8 cellular contexts compared by ENCODE assay signal in the genomic region with DNA sequence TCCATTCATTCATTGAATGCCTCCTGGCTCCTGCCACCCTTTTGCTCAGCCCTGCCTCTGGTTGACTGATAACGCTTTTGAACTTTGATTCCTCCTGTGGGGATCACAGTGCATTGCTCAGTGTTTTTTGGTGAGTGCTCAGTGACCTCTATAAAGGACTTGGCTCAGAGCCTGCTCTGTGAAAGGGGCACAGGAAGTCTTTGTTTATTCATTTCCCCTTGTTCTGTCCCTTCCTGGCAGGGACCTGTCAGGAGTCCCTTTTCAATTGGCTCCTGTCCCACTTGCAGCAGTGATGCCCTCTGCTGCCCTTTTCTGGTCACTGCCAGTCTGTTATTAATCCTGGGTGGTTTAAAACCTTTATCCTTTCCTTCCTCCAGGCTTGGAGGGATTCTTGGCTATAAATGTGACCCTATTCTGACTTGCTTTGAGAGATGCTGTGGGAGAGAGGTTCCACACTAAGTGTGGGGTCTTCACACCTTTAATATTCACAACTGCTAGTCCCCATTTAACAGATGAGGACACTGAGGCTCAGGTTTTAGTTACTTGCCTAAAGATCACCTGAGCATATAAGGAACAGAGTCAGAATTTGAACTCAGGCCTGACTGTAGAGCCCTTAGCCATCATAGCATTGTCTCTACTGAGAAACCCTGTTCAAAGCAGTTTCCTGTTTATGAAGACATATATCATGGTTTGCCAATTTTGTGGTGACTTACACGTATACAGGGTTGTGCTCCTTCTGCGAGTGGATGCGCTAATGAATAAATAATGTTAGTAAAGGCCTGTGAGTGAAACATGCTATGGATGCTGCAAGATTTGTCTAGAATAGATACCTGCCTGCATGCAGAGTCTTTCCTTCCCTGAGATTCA. TPM values are rescaled to one million over a fixed set of nuclear protein-coding genes. Genes with fewer than 3 reads are reported as not detected.
DNase-seq lines count a peak whose midpoint lies in the region; ATAC-seq and TF ChIP-seq lines count a peak whose summit lies in the region.

No MANE protein-coding gene starts in this region.

- H3K4me2 ChIP-seq in SK-N-SH, result no peak overlapping the region

- no peak overlapping the region for H2AFZ ChIP-seq in SK-N-SH (ENCODE audit: low read depth)

- H3K9ac ChIP-seq in SK-N-SH, result no peak overlapping the region

- peaks cover 26 to 32% of the 10 kb centered on the region in 2 donors for H3K36me3 Mint-ChIP-seq in CD14-positive monocyte
- H3K36me3 Mint-ChIP-seq in activated naive CD8-positive, alpha-beta T cell treated with anti-CD3 and anti-CD28 coated beads for 36 hours, result peaks cover 21% of the 10 kb centered on the region

- no peak overlapping the region; a peak in 1 of 4 replicates for H3K4me3 ChIP-seq in SK-N-SH (ENCODE audit: low read depth in 2 of 2, low read length in 1 of 2)

- peaks cover 0 to 2% (median 0%) of the 10 kb centered on the region in 3 donors for H3K27me3 Mint-ChIP-seq in CD14-positive monocyte (ENCODE audit: low read depth in 3 of 3)
- H3K27me3 Mint-ChIP-seq in activated naive CD8-positive, alpha-beta T cell treated with anti-CD3 and anti-CD28 coated beads for 36 hours, result no peaks in the 10 kb centered on the region

- H4K20me1 ChIP-seq in SK-N-SH (ENCODE audit: insufficient read depth), result no peaks in the 10 kb centered on the region

- WGBS in SK-N-SH (ENCODE audit: low lambda C conversion rate), result 88% methylated on average over 4 of the region's 4 CpGs

- H3K9me3 ChIP-seq in SK-N-SH, result no peaks in the 10 kb centered on the region

- peaks cover 17% of the 10 kb centered on the region for H3F3A ChIP-seq in SK-N-SH (replicated peaks; ENCODE audit: insufficient read depth)

- no peak overlapping the region; a peak in 1 of 4 replicates for H3K27ac ChIP-seq in SK-N-SH (ENCODE audit: low read depth in 2 of 2, low read length in 1 of 2)

- CTCF ChIA-PET in SK-N-SH (lab: Yijun Ruan, JAX), result interaction anchor here (0.9 to 1.3 kb wide), 2 partner anchors 60 to 292 kb away, joined by 4 read pairs; no protein-coding TSS in a partner anchor

- H3K9me2 ChIP-seq in SK-N-SH, result no peaks in the 10 kb centered on the region

- TF ChIP-seq CTCF in CD14-positive monocyte (IDR thresholded peaks at IDR 0.05), result peak; percentile 85
- peak; percentile 91 for TF ChIP-seq CTCF in SK-N-SH (IDR thresholded peaks at IDR 0.05)

- TF ChIP-seq RAD21 in SK-N-SH (IDR thresholded peaks at IDR 0.05; ENCODE audit: low read length), result peak; percentile 92

- POLR2A ChIA-PET in SK-N-SH (lab: Yijun Ruan, JAX), result no interaction called here

- H3K79me2 ChIP-seq in SK-N-SH (ENCODE audit: insufficient read depth), result no peaks in the 10 kb centered on the region

- peak overlapping the region; percentile 84 to 91 (median 85) for H3K27ac Mint-ChIP-seq in CD14-positive monocyte
- H3K27ac Mint-ChIP-seq in activated naive CD8-positive, alpha-beta T cell treated with anti-CD3 and anti-CD28 coated beads for 36 hours, result peak overlapping the region; percentile 89

- TF ChIP-seq EP300 in SK-N-SH (IDR thresholded peaks at IDR 0.05; ENCODE audit: borderline replicate concordance in 1 of 2, low read depth in 1 of 2, low read length in 1 of 2), result no peak

- peak overlapping the region in 1 of 2 donors; percentile 46 for H3K4me3 Mint-ChIP-seq in CD14-positive monocyte
- H3K4me3 Mint-ChIP-seq in activated naive CD8-positive, alpha-beta T cell treated with anti-CD3 and anti-CD28 coated beads for 36 hours, result peak overlapping the region; percentile 55

- peaks cover 69% of the 10 kb centered on the region for H3K4me1 Mint-ChIP-seq in CD14-positive monocyte
- H3K4me1 Mint-ChIP-seq in activated naive CD8-positive, alpha-beta T cell treated with anti-CD3 and anti-CD28 coated beads for 36 hours, result peaks cover 64% of the 10 kb centered on the region

- ATAC-seq in GM19395 (IDR thresholded peaks at IDR 0.05; ENCODE audit: unreplicated experiment) (peak; percentile 48), HG03159 (IDR thresholded peaks at IDR 0.05; ENCODE audit: unreplicated experiment) (no peak)

- peaks cover 0 to 2% (median 0%) of the 10 kb centered on the region in 7 donors for H3K9me3 Mint-ChIP-seq in CD14-positive monocyte
- peaks cover 2% of the 10 kb centered on the region for H3K9me3 Mint-ChIP-seq in activated naive CD8-positive, alpha-beta T cell treated with anti-CD3 and anti-CD28 coated beads for 36 hours

- H3K27me3 ChIP-seq in SK-N-SH (ENCODE audit: insufficient read depth), result no peaks in the 10 kb centered on the region

- DNase-seq in CD14-positive monocyte (ENCODE audit: low spot score) (peak; percentile 82), LoVo (ENCODE audit: low spot score) (peak; percentile 86), SK-N-SH (peak; percentile 86), head of caudate nucleus (peak; percentile 45 to 93 (median 80)), pons (ENCODE audit: low spot score) (peak; percentile 96)
- DNase-seq in activated naive CD8-positive, alpha-beta T cell treated with anti-CD3 and anti-CD28 coated beads for 36 hours, result peak; percentile 60

- H3K36me3 ChIP-seq in SK-N-SH (replicated peaks in 1 of 2; ENCODE audit: control insufficient read depth in 1 of 2, insufficient read depth in 2 of 2, low read length in 1 of 2), result peaks cover 0 to 16% of the 10 kb centered on the region in 2 experiments

- H3K4me1 ChIP-seq in SK-N-SH (ENCODE audit: control insufficient read depth in 1 of 2, insufficient read depth in 2 of 2, low read depth in 1 of 2, low read length in 1 of 2), result 0 out of 4 replicates have a peak, but pooled peaks cover 0 to 3% of the 10 kb centered on the region in 2 experiments

- intact Hi-C loops in CD14-positive monocyte (cut with micrococcal nuclease), result loop anchor here (1.0 to 5.0 kb wide), 3 partner anchors 34 to 63 kb away; partner anchors contain the start of gene IRAK2 (in 1 of the 2)
- intact Hi-C loops in head of caudate nucleus (cut with DNase I), result loop anchor here (10.0 kb wide), 2 partner anchors 50 to 200 kb away; partner anchors contain the start of gene FANCD2

TF ChIP-seq in SK-N-SH, 30 proteins besides CTCF, POLR2A, EP300 and RAD21 (continues in another document):
- TF ChIP-seq RXRA (IDR thresholded peaks at IDR 0.05; ENCODE audit: borderline replicate concordance, low read depth), result no peak; the same call in 1 of the 2 replicates
- TF ChIP-seq, protein P1, sequence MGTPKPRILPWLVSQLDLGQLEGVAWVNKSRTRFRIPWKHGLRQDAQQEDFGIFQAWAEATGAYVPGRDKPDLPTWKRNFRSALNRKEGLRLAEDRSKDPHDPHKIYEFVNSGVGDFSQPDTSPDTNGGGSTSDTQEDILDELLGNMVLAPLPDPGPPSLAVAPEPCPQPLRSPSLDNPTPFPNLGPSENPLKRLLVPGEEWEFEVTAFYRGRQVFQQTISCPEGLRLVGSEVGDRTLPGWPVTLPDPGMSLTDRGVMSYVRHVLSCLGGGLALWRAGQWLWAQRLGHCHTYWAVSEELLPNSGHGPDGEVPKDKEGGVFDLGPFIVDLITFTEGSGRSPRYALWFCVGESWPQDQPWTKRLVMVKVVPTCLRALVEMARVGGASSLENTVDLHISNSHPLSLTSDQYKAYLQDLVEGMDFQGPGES (IDR thresholded peaks at IDR 0.05; ENCODE audit: low read depth, low read length), result no peak
- TF ChIP-seq ZBTB33 (IDR thresholded peaks at IDR 0.05; ENCODE audit: borderline replicate concordance, low read depth), result no peak
- TF ChIP-seq PBX3 (IDR thresholded peaks at IDR 0.05), result 0 out of 2 replicates have a peak, but pooled peaks have one; percentile 39
- 0 out of 2 replicates have a peak, but pooled peaks have one; percentile 14 for TF ChIP-seq GABPA (IDR thresholded peaks at IDR 0.05; ENCODE audit: low read depth)
- TF ChIP-seq JUND (IDR thresholded peaks at IDR 0.05), result no peak
- no peak for TF ChIP-seq YY1 (IDR thresholded peaks at IDR 0.05; ENCODE audit: low read depth)
- TF ChIP-seq MXI1 (IDR thresholded peaks at IDR 0.05; ENCODE audit: low read depth, low read length), result peak; percentile 46; the same call in 1 of the 2 replicates
- no peak for TF ChIP-seq FOSL2 (IDR thresholded peaks at IDR 0.05; ENCODE audit: borderline replicate concordance, low read depth)
- TF ChIP-seq POLR2AphosphoS5 (IDR thresholded peaks at IDR 0.05; ENCODE audit: low read depth, low read length), result peak; percentile 27; the same call in 1 of the 2 replicates
- no peak for TF ChIP-seq FOXJ3 (CRISPR knock-in tag; IDR thresholded peaks at IDR 0.05)
- TF ChIP-seq CHD2 (IDR thresholded peaks at IDR 0.05; ENCODE audit: low read length, partially characterized antibody), result no peak

RNA-seq across cellular contexts. Expression of gene TATDN2, which starts 23.2 kb away (rescaled TPM):
- polyA plus RNA-seq in CD14-positive monocyte (1 to 10 TPM; 6.0 TPM), SK-N-SH (2012; rRNA removed) (14.7 and 17.8 TPM in 2 replicates)
- 12.8 and 15.2 TPM in 2 replicates for polyA plus RNA-seq in SK-N-SH (2012; cell fraction: cytosol; rRNA removed)
- 18.3 and 22.1 TPM in 2 replicates for polyA plus RNA-seq in SK-N-SH (2012; cell fraction: nucleus; rRNA removed)
- total RNA-seq in activated naive CD8-positive, alpha-beta T cell treated with anti-CD3 and anti-CD28 coated beads for 36 hours, result 10 to 100 TPM; 41.6 to 48.5 TPM
